8 cellular contexts compared by ENCODE assay signal in the genomic region with DNA sequence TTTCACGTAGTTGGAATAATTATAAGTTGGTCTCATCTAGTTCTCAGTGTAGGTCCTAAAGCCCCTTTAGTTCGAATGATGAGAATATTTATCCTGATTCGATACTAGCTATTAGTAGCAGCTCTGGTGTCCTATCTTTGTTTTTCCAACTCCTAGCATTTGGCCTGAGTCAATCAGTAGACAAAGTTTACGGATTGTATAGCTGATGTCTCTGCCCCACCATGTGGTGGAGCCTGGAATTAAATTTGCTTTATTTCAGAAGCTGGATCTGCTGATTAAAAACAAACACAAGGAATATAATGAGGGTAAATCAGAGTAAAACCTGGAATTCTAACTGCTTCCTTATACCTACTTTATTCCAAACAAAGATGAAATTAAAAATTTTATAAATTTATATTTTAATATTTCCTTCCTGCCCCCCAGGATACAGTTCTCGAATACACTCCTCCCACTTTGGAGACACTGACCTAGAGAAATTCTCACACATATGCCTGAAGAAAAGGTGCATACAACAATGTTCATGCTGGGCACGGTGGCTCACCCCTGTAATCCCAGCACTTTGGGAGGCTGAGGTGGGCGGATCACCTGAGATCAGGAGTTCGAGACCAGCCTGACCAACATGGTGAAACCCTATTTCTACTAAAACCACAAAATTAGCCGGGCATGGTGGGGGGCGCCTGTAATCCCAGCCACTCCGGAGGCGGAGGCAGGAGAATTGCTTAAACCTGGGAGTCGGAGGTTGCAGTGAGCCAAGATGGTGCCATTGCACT. TPM values are rescaled to one million over a fixed set of nuclear protein-coding genes. Genes with fewer than 3 reads are reported as not detected.
DNase-seq lines count a peak whose midpoint lies in the region; ATAC-seq, FAIRE-seq and TF ChIP-seq lines count a peak whose summit lies in the region.

No MANE protein-coding gene starts in this region.

- FAIRE-seq in islet of Langerhans (lab: Jason Lieb, UNC), result peak; percentile 85

- no peaks in the 10 kb centered on the region for H3K4me1 ChIP-seq in upper lobe of left lung

- no peak for TF ChIP-seq EP300 in upper lobe of left lung (IDR thresholded peaks at IDR 0.05)

- no peak overlapping the region for H3K4me3 ChIP-seq in upper lobe of left lung

- H3K36me3 Mint-ChIP-seq in MCF 10A (ENCODE audit: insufficient read depth, unreplicated experiment), result no peaks in the 10 kb centered on the region

- H3K36me3 ChIP-seq in upper lobe of left lung, result no peaks in the 10 kb centered on the region

- 76 to 80% methylated on average over 13 of the region's 13 CpGs for WGBS in upper lobe of left lung, 2 donors

- POLR2A ChIA-PET in MCF 10A (lab: Yijun Ruan, JAX), result interaction anchor here (0.6 to 3.0 kb wide), 5 partner anchors 7 to 526 kb away, joined by 3 to 12 read pairs (median 3); partner anchors contain the start of genes BRMS1L and PSMA6

- DNase-seq in AML-193 (lab: John Stamatoyannopoulos, UW) (peak; percentile 15 to 28), NCI-H345 (lab: John Stamatoyannopoulos, UW) (peak; percentile 35), MCF 10A (ENCODE audit: unreplicated experiment) (peak; percentile 54), upper lobe of left lung (no peak)

- H3K4me1 Mint-ChIP-seq in MCF 10A (ENCODE audit: insufficient read depth, unreplicated experiment), result peaks cover 18% of the 10 kb centered on the region

- no peaks in the 10 kb centered on the region for H3K27me3 ChIP-seq in upper lobe of left lung

- no peaks in the 10 kb centered on the region for H3K27me3 Mint-ChIP-seq in MCF 10A (ENCODE audit: insufficient read depth, unreplicated experiment)

- no peaks in the 10 kb centered on the region for H3K9me3 ChIP-seq in upper lobe of left lung

- no peak overlapping the region for H3K27ac Mint-ChIP-seq in MCF 10A (ENCODE audit: low read depth, unreplicated experiment)

- intact Hi-C loops in MCF 10A (cut with micrococcal nuclease), result loop anchor here (5.0 to 10.0 kb wide), 2 partner anchors 131 to 384 kb away; no protein-coding TSS in a partner anchor

- no peaks in the 10 kb centered on the region for H3K9me3 Mint-ChIP-seq in MCF 10A (ENCODE audit: unreplicated experiment)

- TF ChIP-seq CTCF in GM12872 (IDR thresholded peaks at IDR 0.05; ENCODE audit: insufficient read depth, low read depth, low read length) (peak; percentile 48), MCF 10A (IDR thresholded peaks at IDR 0.05; ENCODE audit: unreplicated experiment) (peak; percentile 58), upper lobe of left lung (IDR thresholded peaks at IDR 0.05) (peak; percentile 27 to 61 (median 44))

- no TSS peak for BruUV-seq in MCF 10A (replicated peaks; lab: Mats Ljungman, UMichigan)

- peak in 1 of 2 donors; percentile 59 for ATAC-seq in upper lobe of left lung (ENCODE audit: low FRiP score in 2 of 2)
- ATAC-seq in GM21619 (IDR thresholded peaks at IDR 0.05; ENCODE audit: unreplicated experiment), result no peak
- no peak for ATAC-seq in HG03196 (IDR thresholded peaks at IDR 0.05; ENCODE audit: unreplicated experiment)

- TF ChIP-seq POLR2A in upper lobe of left lung (IDR thresholded peaks at IDR 0.05), result no peak

- CTCF ChIA-PET in MCF 10A (lab: Yijun Ruan, JAX), result interaction anchor here (0.6 to 4.4 kb wide), 21 partner anchors 9 to 1149 kb away, joined by 3 to 34 read pairs (median 4); partner anchors contain the start of gene RALGAPA1

- no peak overlapping the region for H3K27ac ChIP-seq in upper lobe of left lung

- H3K4me3 Mint-ChIP-seq in MCF 10A (ENCODE audit: unreplicated experiment), result no peak overlapping the region

RNA-seq across cellular contexts. Expression of gene BRMS1L, which starts 7.6 kb away (rescaled TPM):
- total RNA-seq in MCF 10A (2022) (7.8 and 10.8 TPM in 2 replicates), upper lobe of left lung (10 to 100 TPM in 1 of 6 donors, 1 to 10 TPM in 5; 2.1 to 14.4 (median 6.7) TPM)

RNA-seq across cellular contexts. Expression of gene RALGAPA1, which starts 9.4 kb away (rescaled TPM):
- total RNA-seq in MCF 10A (2022) (46.9 and 52.3 TPM in 2 replicates), upper lobe of left lung (100 to 1,000 TPM in 2 of 6 donors, 10 to 100 TPM in 4; 55.5 to 155 (median 61.1) TPM)

Comparison
In these comparisons a context has a peak if more than half of its experiments do, and no peak if none do; other contexts are left out.
1. DNase-seq: peak in AML-193 (2 of 2), NCI-H345 (single experiment) and MCF 10A (single experiment); none in upper lobe of left lung (0 of 2).
2. Peak in every context shown above with its lines, with median percentiles within 50 percentile points of each other: CTCF ChIP-seq.